ENCODE assay signal across 8 cellular contexts in the genomic region with DNA sequence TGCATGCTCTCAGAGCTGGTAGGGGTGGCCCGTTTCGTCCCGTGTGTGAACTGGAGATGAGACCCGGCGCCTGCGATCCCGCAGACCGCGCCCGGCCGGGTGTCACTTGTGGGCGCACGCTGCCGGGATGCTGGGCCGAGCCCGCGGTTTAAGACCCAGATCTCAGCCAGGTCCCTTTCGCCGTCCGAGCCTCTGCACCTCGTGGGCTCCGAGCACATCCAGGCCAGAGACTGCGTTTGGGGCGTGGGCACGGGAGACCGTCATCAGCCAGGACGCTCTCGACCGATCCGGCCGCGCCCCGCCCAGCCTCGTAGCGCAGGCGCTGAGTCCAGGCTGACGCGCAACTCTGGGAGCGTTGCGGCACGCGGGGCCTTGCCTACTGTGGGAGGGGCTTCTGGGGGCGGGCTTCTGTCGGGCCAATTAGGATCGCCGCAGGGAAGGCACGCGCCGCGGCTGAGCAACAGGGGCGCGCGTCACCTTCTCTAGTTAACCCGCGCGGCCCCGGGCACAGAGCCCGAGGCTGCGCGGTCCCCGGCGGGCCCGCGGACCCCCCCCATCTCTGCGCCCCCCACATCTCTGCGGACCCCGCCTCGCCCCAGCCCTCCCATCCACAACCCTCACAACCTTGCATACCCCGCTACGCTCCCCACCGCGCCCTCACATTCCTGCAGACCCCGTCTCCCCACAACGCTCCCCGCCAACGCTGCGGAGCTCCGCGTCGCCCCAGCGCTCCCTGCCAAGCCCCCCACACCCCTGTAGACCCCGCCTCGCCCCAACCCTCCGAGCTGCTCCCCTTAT. TPM values are rescaled to one million over a fixed set of nuclear protein-coding genes. Genes with fewer than 3 reads are reported as not detected.
DNase-seq lines count a peak whose midpoint lies in the region; ATAC-seq and TF ChIP-seq lines count a peak whose summit lies in the region.

No MANE protein-coding gene starts in this region.

- no peaks in the 10 kb centered on the region for H3K27me3 ChIP-seq in brain microvascular endothelial cell (replicated peaks)
- peaks cover 9% of the 10 kb centered on the region for H3K27me3 ChIP-seq in iPS-18a (ENCODE audit: control insufficient read depth, insufficient read depth, low read length)
- H3K27me3 ChIP-seq in skeletal muscle satellite cell (ENCODE audit: control insufficient read depth, insufficient read depth, low read length) = no peaks in the 10 kb centered on the region

- peak overlapping the region; percentile 89 for H3K27ac ChIP-seq in 22Rv1
- peak overlapping the region; percentile 41 for H3K27ac ChIP-seq in brain microvascular endothelial cell
- no peak overlapping the region for H3K27ac ChIP-seq in iPS-18a (ENCODE audit: low read length)

- DNase-seq in NCI-H2107 treated with DMSO at 0.1 percent for 48 hours (lab: John Stamatoyannopoulos, UW; ENCODE audit: unreplicated experiment) = peak; percentile 87
- peak; percentile 97 for DNase-seq in UCSD-AML1 (lab: John Stamatoyannopoulos, UW; ENCODE audit: unreplicated experiment)
- peak; percentile 95 for DNase-seq in brain microvascular endothelial cell

- H3K4me1 ChIP-seq in iPS-18a (ENCODE audit: control insufficient read depth, low read depth, low read length) (peaks cover 8% of the 10 kb centered on the region), skeletal muscle satellite cell (ENCODE audit: control insufficient read depth, insufficient read depth, low read length) (peaks cover 33% of the 10 kb centered on the region)

- H3K36me3 ChIP-seq in brain microvascular endothelial cell (replicated peaks) = peaks cover 19% of the 10 kb centered on the region
- H3K36me3 ChIP-seq in iPS-18a (ENCODE audit: control insufficient read depth, low read depth, low read length) = peaks cover 15% of the 10 kb centered on the region
- peaks cover 29% of the 10 kb centered on the region for H3K36me3 ChIP-seq in skeletal muscle satellite cell (ENCODE audit: insufficient read depth, low read length)

- no peaks in the 10 kb centered on the region for H3K9me3 ChIP-seq in iPS-18a (ENCODE audit: control insufficient read depth, low read depth, low read length)
- no peaks in the 10 kb centered on the region for H3K9me3 ChIP-seq in skeletal muscle satellite cell (replicated peaks; ENCODE audit: low read length)

- peak overlapping the region; percentile 89 for H3K4me2 ChIP-seq in skeletal muscle satellite cell (ENCODE audit: low read length)

- H3K4me3 ChIP-seq in brain microvascular endothelial cell (ENCODE audit: low read depth, low read length) = peak overlapping the region; percentile 62
- peak overlapping the region; percentile 60 for H3K4me3 ChIP-seq in iPS-18a (ENCODE audit: low read length)
- H3K4me3 ChIP-seq in skeletal muscle satellite cell (ENCODE audit: low read length) = peak overlapping the region; percentile 71

- ATAC-seq in GM18520 (IDR thresholded peaks at IDR 0.05; ENCODE audit: unreplicated experiment) (peak; percentile 80), HG03064 (IDR thresholded peaks at IDR 0.05; ENCODE audit: low read depth, unreplicated experiment) (peak; percentile 55)

- H3K9ac ChIP-seq in iPS-18a (ENCODE audit: low read length) (peak overlapping the region; percentile 63), skeletal muscle satellite cell (ENCODE audit: low read depth, low read length) (peak overlapping the region; percentile 77)

- in situ Hi-C loops in brain microvascular endothelial cell (cut with HindIII; ENCODE audit: low pct_ligation_motif_present, low sequenced_read_pairs) = no loop called here

- TF ChIP-seq CTCF in 22Rv1 (IDR thresholded peaks at IDR 0.05) (no peak), brain microvascular endothelial cell (IDR thresholded peaks at IDR 0.05; ENCODE audit: low read depth, low read length, missing control alignments) (no peak)

RNA-seq across cellular contexts. Expression of a gene that starts 0.7 kb away (rescaled TPM):
- total RNA-seq in skeletal muscle satellite cell (2012; rRNA removed) = not detected in 2 replicates

RNA-seq across cellular contexts. Expression of a gene that starts 5.9 kb away (rescaled TPM):
- 14.7 and 17.5 TPM in 2 replicates for total RNA-seq in skeletal muscle satellite cell (2012; rRNA removed)

RNA-seq across cellular contexts. Expression of a gene that starts 11.7 kb away (rescaled TPM):
- 59.8 and 64.9 TPM in 2 replicates for total RNA-seq in skeletal muscle satellite cell (2012; rRNA removed)

RNA-seq across cellular contexts. Expression of a gene that starts 18.1 kb away (rescaled TPM):
- total RNA-seq in skeletal muscle satellite cell (2012; rRNA removed) = 32.4 and 40.8 TPM in 2 replicates

RNA-seq across cellular contexts. Expression of a gene that starts 57.0 kb away (rescaled TPM):
- 13.2 and 16.4 TPM in 2 replicates for total RNA-seq in skeletal muscle satellite cell (2012; rRNA removed)
